ENCODE assay signal across 1 cellular context in the genomic region with DNA sequence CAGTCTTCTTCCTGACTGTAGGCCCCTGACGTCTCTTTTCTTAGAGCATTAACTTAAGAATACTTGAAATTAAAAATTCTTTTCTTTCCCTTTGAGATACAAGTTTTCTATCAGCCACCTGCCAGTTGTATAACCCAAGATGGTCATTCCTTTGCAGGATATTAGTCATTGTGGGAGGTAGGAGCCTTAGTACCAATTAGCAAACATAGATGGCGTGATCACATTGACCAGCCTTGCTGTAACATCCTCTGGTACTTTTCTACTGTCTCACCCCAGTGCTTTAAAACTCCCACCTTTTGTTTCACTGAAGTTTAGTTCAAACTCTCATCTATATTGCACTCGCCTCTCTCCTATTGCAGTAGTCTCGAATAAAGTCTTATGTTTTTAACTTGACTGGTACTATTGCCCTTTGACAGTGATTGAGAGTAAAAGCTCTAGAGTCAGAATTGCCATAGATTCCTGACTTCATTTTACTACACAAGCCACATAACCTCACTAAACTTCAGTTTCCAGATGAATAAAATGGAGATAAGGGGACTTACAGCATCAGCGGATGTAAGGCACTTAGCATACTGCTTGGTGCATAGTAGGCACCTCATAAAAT.
TF ChIP-seq lines count a peak whose summit lies in the region.

No MANE protein-coding gene starts in this region.

TF ChIP-seq in K562, 482 proteins besides CTCF, POLR2A, EP300 and RAD21:
- TF ChIP-seq E2F3 (CRISPR knock-in tag; IDR thresholded peaks at IDR 0.05), result no peak
- TF ChIP-seq ZKSCAN1 (IDR thresholded peaks at IDR 0.05; ENCODE audit: low read depth, low read length), result 0 out of 2 replicates have a peak, but pooled peaks have one; percentile 58
TF ChIP-seq in K562: peak in this region for 1.
